In genomic region chr18:72075040-72075439, GRCh38 we compare ENCODE assay signal across 24 cellular contexts.
"Had no signal": no experiment of that assay in that cellular context is flagged by ENCODE, and none has a peak within 500 bp of the region (broad histone marks: within the 10 kb centered on the region; RNA-seq: fewer than 3 reads in every experiment).

No MANE protein-coding gene starts in this region.

- H3K9me3 ChIP-seq: MG63 had no signal

- ATAC-seq: activated T-helper 17 cell treated with anti-CD3 and anti-CD28 coated beads, Interleukin-2, amount 50 U/mL, for 72 hours; T-cell had no signal

- H3K36me3 ChIP-seq: MG63 had no signal

- H3K4me3 ChIP-seq: MG63, SK-N-MC had no signal

- DNase-seq: activated CD4-positive, alpha-beta memory T cell treated with anti-CD3 and anti-CD28 coated beads, Interleukin-2, amount 10 ng/mL, durations not matched to agents 7 days and 5 days; activated CD4-positive, alpha-beta T cell treated with anti-CD3 and anti-CD28 coated beads, Interleukin-2, amount 10 ng/mL, durations not matched to agents 7 days and 5 days; activated CD4-positive, CD25-positive, alpha-beta regulatory T cell; activated gamma-delta T cell; activated naive CD4-positive, alpha-beta T cell treated with anti-CD3 and anti-CD28 coated beads for 36 hours; activated T-cell treated with anti-CD3 and anti-CD28 coated beads for 4 hours; activated T-cell treated with anti-CD3 and anti-CD28 coated beads, Interleukin-2, amount 50 U/mL, for 48 hours; MG63; MV-4-11; NCI-H1092 treated with DMSO at 0.1 percent for 48 hours; NCI-H1417 treated with DMSO at 0.1 percent for 48 hours; NCI-H1694; NCI-H2029; NCI-H2107; NCI-H2171 treated with DMSO at 0.1 percent for 48 hours; NCI-H226; NCI-H510A; NCI-H526 treated with DMSO at 0.1 percent for 48 hours; NCI-H82; T-cell; T-helper 2 cell; T1000 had no signal
